ENCODE assay signal across 10 cellular contexts in genomic region chr22:44337658-44338004, GRCh38. TPM values are rescaled to one million over a fixed set of nuclear protein-coding genes. Genes with fewer than 3 reads are reported as not detected.
DNase-seq lines count a peak whose midpoint lies in the region; ATAC-seq and TF ChIP-seq lines count a peak whose summit lies in the region.
"Had no signal": no experiment of that assay in that cellular context is flagged by ENCODE, and none has a peak within 500 bp of the region (broad histone marks: within the 10 kb centered on the region; RNA-seq: fewer than 3 reads in every experiment).

No MANE protein-coding gene starts in this region.

- intact Hi-C loops in left ventricle myocardium superior (cut with micrococcal nuclease): no loop called here

- peaks cover 19% of the 10 kb centered on the region for H3K4me1 ChIP-seq in MM.1S (ENCODE audit: low read length)

- H2AFZ ChIP-seq in MM.1S (ENCODE audit: low read length): no peak overlapping the region

- H3K27ac ChIP-seq in MM.1S (ENCODE audit: low read length): no peak overlapping the region
- H3K27ac ChIP-seq: Peyer's patch had no signal

- no peak overlapping the region for H3K4me2 ChIP-seq in MM.1S (ENCODE audit: low read depth, low read length)

- H3K4me3 ChIP-seq in H7 (ENCODE audit: insufficient read depth, low read depth, low read length) (no peak overlapping the region), MM.1S (ENCODE audit: low read length) (no peak overlapping the region)
- H3K4me3 ChIP-seq: Peyer's patch had no signal

- H3K79me2 ChIP-seq in MM.1S (ENCODE audit: low read length): no peaks in the 10 kb centered on the region

- peak; percentile 58 for DNase-seq in A172 (ENCODE audit: low spot score)
- DNase-seq in H7: peak; percentile 81
- DNase-seq in SW480 (ENCODE audit: low spot score): peak; percentile 66
- DNase-seq in left ventricle myocardium superior: no peak
- DNase-seq in GM10266 (ENCODE audit: extremely low spot score): no peak
- DNase-seq in MM.1S: no peak
- no peak for DNase-seq in activated effector memory CD4-positive, alpha-beta T cell treated with anti-CD3 and anti-CD28 coated beads, Interleukin-2, amount 50 U/mL, for 16 hours
- no peak for DNase-seq in NCI-H1092 (lab: John Stamatoyannopoulos, UW)
- DNase-seq: Peyer's patch had no signal

- H3K27me3 ChIP-seq in H7 (ENCODE audit: control insufficient read depth, insufficient read depth, low read length) (peaks cover 3% of the 10 kb centered on the region), MM.1S (replicated peaks; ENCODE audit: insufficient read depth, low read length) (peaks cover 65% of the 10 kb centered on the region)
- H3K27me3 ChIP-seq: Peyer's patch had no signal

- no peak overlapping the region for H3K9ac ChIP-seq in MM.1S (ENCODE audit: low read length)

- H3F3A ChIP-seq in MM.1S (ENCODE audit: insufficient read depth, low read length): no peaks in the 10 kb centered on the region

- no peaks in the 10 kb centered on the region for H3K9me3 ChIP-seq in MM.1S (replicated peaks; ENCODE audit: insufficient read depth, low read length)
- H3K9me3 ChIP-seq: Peyer's patch had no signal

- H3K36me3 ChIP-seq in H7 (replicated peaks; ENCODE audit: control insufficient read depth, insufficient read depth, low read length) (no peaks in the 10 kb centered on the region), MM.1S (replicated peaks; ENCODE audit: insufficient read depth, low read length) (no peaks in the 10 kb centered on the region)
- H3K36me3 ChIP-seq: Peyer's patch had no signal

- H4K20me1 ChIP-seq in MM.1S (ENCODE audit: insufficient read depth, low read length): no peaks in the 10 kb centered on the region

- ATAC-seq in left ventricle myocardium superior: peak; percentile 49

- no peaks in the 10 kb centered on the region for H3K9me2 ChIP-seq in MM.1S (replicated peaks; ENCODE audit: insufficient read depth, low read length)

- TF ChIP-seq CTCF in GM10266 (IDR thresholded peaks at IDR 0.05; ENCODE audit: control insufficient read depth, insufficient read depth, low read depth, missing control alignments) (no peak), MM.1S (IDR thresholded peaks at IDR 0.05; ENCODE audit: low read length) (no peak)

RNA-seq across cellular contexts. Expression of gene SHISAL1, which starts 24.9 kb away (rescaled TPM):
- total RNA-seq in A172 (2014; rRNA removed; shearing (Covaris generic)): 2.6 and 3.1 TPM in 2 replicates
- 1.3 and 2.9 TPM in 2 replicates for total RNA-seq in H7 (2014; rRNA removed; shearing (Covaris generic))
- 0.55 TPM for total RNA-seq in left ventricle myocardium superior
- total RNA-seq: activated naive CD4-positive, alpha-beta T cell treated with anti-CD3 and anti-CD28 coated beads, Interleukin-2, amount 50 U/mL, for 72 hours had no signal

Comparison
In these comparisons a context has a peak if more than half of its experiments do, and no peak if none do; other contexts are left out.
1. DNase-seq: peak in A172 (single experiment), H7 (single experiment) and SW480 (single experiment); none in left ventricle myocardium superior (single experiment), GM10266 (single experiment), MM.1S (single experiment), activated effector memory CD4-positive, alpha-beta T cell treated with anti-CD3 and anti-CD28 coated beads, Interleukin-2, amount 50 U/mL, for 16 hours (single experiment) and NCI-H1092 (single experiment).